8 cellular contexts compared by ENCODE assay signal in genomic region chr5:79229357-79230174, GRCh38. TPM values are rescaled to one million over a fixed set of nuclear protein-coding genes. Genes with fewer than 3 reads are reported as not detected.
DNase-seq lines count a peak whose midpoint lies in the region; ATAC-seq and TF ChIP-seq lines count a peak whose summit lies in the region.

No MANE protein-coding gene starts in this region.

- H3K27me3 Mint-ChIP-seq in activated T-helper 17 cell treated with anti-CD3 and anti-CD28 coated beads, Interleukin-2, amount 50 U/mL, for 72 hours = no peaks in the 10 kb centered on the region

- ATAC-seq in GM19025 (IDR thresholded peaks at IDR 0.05; ENCODE audit: low read depth, unreplicated experiment) (peak; percentile 73), HG03378 (IDR thresholded peaks at IDR 0.05; ENCODE audit: unreplicated experiment) (peak; percentile 88)
- ATAC-seq in activated T-helper 17 cell treated with anti-CD3 and anti-CD28 coated beads, Interleukin-2, amount 50 U/mL, for 72 hours (replicated peaks) = peak; percentile 91

- CTCF ChIA-PET in BJ (lab: Yijun Ruan, JAX) = no interaction called here

- DNase-seq in BJ (ENCODE audit: low read depth) (peak; percentile 75), NCI-H1436 (lab: John Stamatoyannopoulos, UW) (no peak), dedifferentiated amniotic fluid mesenchymal stem cell (ENCODE audit: extremely low spot score) (no peak), activated gamma-delta T cell (lab: John Stamatoyannopoulos, UW) (no peak), CD1c-positive myeloid dendritic cell (ENCODE audit: extremely low spot score) (no peak)

- TF ChIP-seq CTCF in BJ (IDR thresholded peaks at IDR 0.05; ENCODE audit: insufficient read depth, low read depth, low read length) = no peak

- H3K36me3 ChIP-seq in BJ (ENCODE audit: control insufficient read depth, insufficient read depth, low read length) = no peaks in the 10 kb centered on the region

- H3K36me3 Mint-ChIP-seq in activated T-helper 17 cell treated with anti-CD3 and anti-CD28 coated beads, Interleukin-2, amount 50 U/mL, for 72 hours (ENCODE audit: low read depth) = no peaks in the 10 kb centered on the region

- H3K27me3 ChIP-seq in BJ (ENCODE audit: control insufficient read depth, insufficient read depth, low read length) = no peaks in the 10 kb centered on the region

- peaks cover 9% of the 10 kb centered on the region for H3K4me1 Mint-ChIP-seq in activated T-helper 17 cell treated with anti-CD3 and anti-CD28 coated beads, Interleukin-2, amount 50 U/mL, for 72 hours

- H3K9me3 Mint-ChIP-seq in activated T-helper 17 cell treated with anti-CD3 and anti-CD28 coated beads, Interleukin-2, amount 50 U/mL, for 72 hours = no peaks in the 10 kb centered on the region

- POLR2A ChIA-PET in BJ (lab: Charles Lee) = no interaction called here

- no peak overlapping the region for H3K4me3 ChIP-seq in BJ (ENCODE audit: low read depth, low read length)

- H3K27ac Mint-ChIP-seq in activated T-helper 17 cell treated with anti-CD3 and anti-CD28 coated beads, Interleukin-2, amount 50 U/mL, for 72 hours = peak overlapping the region; percentile 90

- H3K4me3 Mint-ChIP-seq in activated T-helper 17 cell treated with anti-CD3 and anti-CD28 coated beads, Interleukin-2, amount 50 U/mL, for 72 hours = peak overlapping the region; percentile 56

RNA-seq across cellular contexts. Expression of gene JMY, which starts 6.4 kb away (rescaled TPM):
- 2.1 and 4.1 TPM in 2 replicates for polyA plus RNA-seq in BJ (2011; rRNA removed)
- 4.2 and 5.3 TPM in 2 replicates for polyA minus RNA-seq in BJ (2011; rRNA and poly(A)+ RNA removed)
- total RNA-seq in activated T-helper 17 cell treated with anti-CD3 and anti-CD28 coated beads, Interleukin-2, amount 50 U/mL, for 72 hours = 10 to 100 TPM; 11.2 to 13.9 TPM
